26 cellular contexts compared by ENCODE assay signal in the genomic region with DNA sequence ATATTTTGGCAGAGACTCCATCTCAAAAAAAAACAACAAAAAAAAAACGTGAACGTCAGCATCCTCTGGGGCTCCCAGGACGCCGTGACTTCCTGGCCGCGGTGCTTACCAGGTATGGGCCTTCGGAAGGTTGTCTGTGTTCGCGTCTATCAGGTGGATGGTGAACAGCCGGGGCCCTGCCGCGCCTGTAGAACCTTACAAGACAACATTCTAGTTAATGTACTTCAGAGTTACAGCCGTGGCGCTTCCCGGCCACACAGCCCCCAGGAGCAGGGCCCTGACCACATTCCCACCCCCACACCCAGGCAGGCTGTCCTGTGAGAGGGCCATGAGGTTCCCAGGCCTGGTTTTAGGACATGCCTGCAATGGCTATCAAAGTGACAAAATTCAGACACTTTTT.
A peak's percentile ranks its signal among the peaks of the same experiment; 100 is the strongest.
DNase-seq lines count a peak whose midpoint lies in the region; ATAC-seq, FAIRE-seq and TF ChIP-seq lines count a peak whose summit lies in the region.
"Had no signal": no experiment of that assay in that cellular context is flagged by ENCODE, and none has a peak within 500 bp of the region (broad histone marks: within the 10 kb centered on the region; RNA-seq: fewer than 3 reads in every experiment).

No MANE protein-coding gene starts in this region.

- no peak overlapping the region for H4K91ac ChIP-seq in H1 (replicated peaks; ENCODE audit: insufficient read length, low read length)

- H3K27me3 ChIP-seq in BLaER1 treated with 17β-estradiol and CSF1 and Interleukin-3, amounts not matched to agents 10 nM and 100 nM: no peaks in the 10 kb centered on the region
- H3K27me3 ChIP-seq in H1 (replicated peaks in 1 of 4; ENCODE audit: control insufficient read depth in 3 of 4, extremely low read depth in 1 of 4, insufficient read depth in 3 of 4, low read length in 3 of 4) (no peaks in the 10 kb centered on the region), tibial artery (no peaks in the 10 kb centered on the region)
- H3K27me3 ChIP-seq in CD8-positive, alpha-beta T cell (ENCODE audit: insufficient read depth, low read length): no peaks in the 10 kb centered on the region
- H3K27me3 ChIP-seq: BE2C had no signal

- H3K4ac ChIP-seq in H1 (replicated peaks; ENCODE audit: insufficient read length, low read depth, low read length): no peak overlapping the region

- H3K36me3 Mint-ChIP-seq in CD8-positive, alpha-beta T cell: peaks cover 91% of the 10 kb centered on the region

- no peak overlapping the region for H4K5ac ChIP-seq in H1 (ENCODE audit: insufficient read length, low read depth, low read length)

- H2AK5ac ChIP-seq in H1 (ENCODE audit: low read depth, low read length): no peak overlapping the region

- 88% methylated on average over 13 of the region's 15 CpGs; no CpG with 5 or more reads in 1 of the 2 experiments for WGBS in H1 (ENCODE audit: extremely low coverage in 1 of 2, insufficient coverage in 1 of 2, insufficient read length in 1 of 2, insufficient replicate concordance in 2 of 2, low coverage in 1 of 2, low lambda C conversion rate in 2 of 2, missing lambda C conversion rate in 1 of 2), 2 experiments

- H2BK12ac ChIP-seq in H1 (ENCODE audit: low read depth, low read length): no peak overlapping the region

- H3K9ac ChIP-seq in BLaER1 treated with 17β-estradiol and CSF1 and Interleukin-3, amounts not matched to agents 10 nM and 100 nM: peak overlapping the region in 5 of 11 experiments; percentile 2 to 80 (median 75); a peak in 8 of 22 replicates
- H3K9ac ChIP-seq in H1 (replicated peaks in 1 of 4; ENCODE audit: extremely low read depth in 1 of 4, low read depth in 3 of 4, low read length in 3 of 4): no peak overlapping the region

- peak overlapping the region in 6 of 11 experiments; percentile 5 to 77 (median 39); a peak in 5 of 22 replicates for H3K27ac ChIP-seq in BLaER1 treated with 17β-estradiol and CSF1 and Interleukin-3, amounts not matched to agents 10 nM and 100 nM
- H3K27ac ChIP-seq in H1 (ENCODE audit: low read depth, low read length) (no peak overlapping the region), tibial artery (peak overlapping the region; percentile 92 to 93)
- no peak overlapping the region for H3K27ac ChIP-seq in CD8-positive, alpha-beta T cell (ENCODE audit: low read depth, low read length)
- H3K27ac ChIP-seq: SK-N-MC had no signal

- no peaks in the 10 kb centered on the region for H3K4me1 Mint-ChIP-seq in CD8-positive, alpha-beta T cell (ENCODE audit: low read depth)
- H3K4me1 Mint-ChIP-seq: CD4-positive, CD25-positive, alpha-beta regulatory T cell had no signal

- no peak for TF ChIP-seq CTCF in H1 (IDR thresholded peaks at IDR 0.05; ENCODE audit: control extremely low read depth in 1 of 3, insufficient read depth in 1 of 3, low read depth in 1 of 3, low read length in 3 of 3)
- TF ChIP-seq CTCF in tibial artery (IDR thresholded peaks at IDR 0.05): no peak
- no peak for TF ChIP-seq CTCF in CD8-positive, alpha-beta T cell (IDR thresholded peaks at IDR 0.05)

- no peak for FAIRE-seq in H1 (lab: Jason Lieb, UNC)
- FAIRE-seq: D721Med, G401.6 had no signal

- no peaks in the 10 kb centered on the region for H3K27me3 Mint-ChIP-seq in CD8-positive, alpha-beta T cell (ENCODE audit: low read depth)
- H3K27me3 Mint-ChIP-seq: CD4-positive, CD25-positive, alpha-beta regulatory T cell had no signal

- H3K4me2 ChIP-seq in BLaER1 treated with 17β-estradiol and CSF1 and Interleukin-3, amounts not matched to agents 10 nM and 100 nM: peak overlapping the region in 8 of 11 experiments; percentile 72 to 95 (median 88); a peak in 15 of 22 replicates
- H3K4me2 ChIP-seq in H1 (ENCODE audit: insufficient read depth in 1 of 2, low read depth in 2 of 2, low read length in 2 of 2): no peak overlapping the region

- H2BK20ac ChIP-seq in H1 (ENCODE audit: low read length): no peak overlapping the region

- TF ChIP-seq RAD21 in H1 (IDR thresholded peaks at IDR 0.05 in 1 of 2, conservative IDR thresholded peaks at IDR 0.05 in 1 of 2; ENCODE audit: low read depth in 2 of 2, low read length in 2 of 2): no peak

- no peak for ATAC-seq in GM19324 (IDR thresholded peaks at IDR 0.05; ENCODE audit: low FRiP score, unreplicated experiment)
- ATAC-seq in CD8-positive, alpha-beta T cell: no peak

- peak overlapping the region; percentile 17; the same call in 1 of the 2 replicates for H4K8ac ChIP-seq in H1 (ENCODE audit: extremely low read depth, insufficient read depth, low read length)

- no peak overlapping the region for H2BK15ac ChIP-seq in H1 (ENCODE audit: low read length)

- no peaks in the 10 kb centered on the region for H3K23me2 ChIP-seq in H1 (ENCODE audit: low read depth, low read length)

- no peak overlapping the region for H3K18ac ChIP-seq in H1 (ENCODE audit: extremely low read depth, low read length)

- H3K79me1 ChIP-seq in H1 (ENCODE audit: low read depth, low read length): no peaks in the 10 kb centered on the region; the same call in 1 of the 2 replicates

- H3K56ac ChIP-seq in H1 (replicated peaks; ENCODE audit: insufficient read length, low read depth, low read length): no peak overlapping the region

- H3K4me3 Mint-ChIP-seq in CD8-positive, alpha-beta T cell: no peak overlapping the region
- H3K4me3 Mint-ChIP-seq: CD4-positive, CD25-positive, alpha-beta regulatory T cell had no signal

- no peak overlapping the region for H3K23ac ChIP-seq in H1 (ENCODE audit: insufficient read length)

- H3K27ac Mint-ChIP-seq in CD8-positive, alpha-beta T cell: no peak overlapping the region

- H2AFZ ChIP-seq in H1 (ENCODE audit: low read length): no peak overlapping the region

- H3K14ac ChIP-seq in H1 (ENCODE audit: insufficient read length): no peak overlapping the region

- peaks cover 85 to 99% (median 87%) of the 10 kb centered on the region in 11 experiments for H3K36me3 ChIP-seq in BLaER1 treated with 17β-estradiol and CSF1 and Interleukin-3, amounts not matched to agents 10 nM and 100 nM
- H3K36me3 ChIP-seq in H1 (ENCODE audit: control insufficient read depth in 2 of 4, insufficient read depth in 4 of 4, low read length in 3 of 4) (peaks cover 33 to 80% (median 63%) of the 10 kb centered on the region in 4 experiments), tibial artery (peaks cover 81 to 100% (median 91%) of the 10 kb centered on the region in 3 donors)
- H3K36me3 ChIP-seq in CD8-positive, alpha-beta T cell (ENCODE audit: insufficient read depth, low read length): peaks cover 53% of the 10 kb centered on the region

- H3K4me3 ChIP-seq in BLaER1 treated with 17β-estradiol and CSF1 and Interleukin-3, amounts not matched to agents 10 nM and 100 nM: peak overlapping the region in 2 of 10 experiments; percentile 60 to 65; a peak in 4 of 20 replicates
- no peak overlapping the region for H3K4me3 ChIP-seq in H1 (ENCODE audit: extremely low read depth in 1 of 4, insufficient read depth in 2 of 4, low read depth in 3 of 4, low read length in 4 of 4)
- H3K4me3 ChIP-seq in tibial artery: no peak overlapping the region
- H3K4me3 ChIP-seq in CD8-positive, alpha-beta T cell (ENCODE audit: low read depth, low read length): no peak overlapping the region
- H3K4me3 ChIP-seq: SK-N-MC had no signal

- H4K20me1 ChIP-seq in BLaER1 treated with 17β-estradiol and CSF1 and Interleukin-3, amounts not matched to agents 10 nM and 100 nM: peaks cover 7 to 58% (median 44%) of the 10 kb centered on the region in 11 experiments; a peak in 21 of 22 replicates
- peaks cover 6 to 8% of the 10 kb centered on the region in 2 experiments for H4K20me1 ChIP-seq in H1 (replicated peaks in 1 of 2; ENCODE audit: control insufficient read depth in 1 of 2, insufficient read depth in 2 of 2, low read length in 2 of 2)

- no peak for TF ChIP-seq POLR2A in H1 (IDR thresholded peaks at IDR 0.05; ENCODE audit: control extremely low read depth in 1 of 2, low read depth in 2 of 2, low read length in 2 of 2)

- TF ChIP-seq EP300 in H1 (IDR thresholded peaks at IDR 0.05; ENCODE audit: borderline replicate concordance in 1 of 2, low read depth in 2 of 2, low read length in 2 of 2): no peak

- POLR2A ChIA-PET in H1 (lab: Charles Lee; ENCODE audit: partially characterized antibody): interaction anchor here (0.9 kb wide), 1 partner anchor 33 kb away, joined by 3 read pairs; no protein-coding TSS in a partner anchor
- POLR2A ChIA-PET in CD8-positive, alpha-beta T cell (lab: Charles Lee): no interaction called here

- no peaks in the 10 kb centered on the region for H3K9me3 Mint-ChIP-seq in CD8-positive, alpha-beta T cell
- H3K9me3 Mint-ChIP-seq: CD4-positive, CD25-positive, alpha-beta regulatory T cell had no signal

- CTCF ChIA-PET in H1 (lab: Charles Lee; ENCODE audit: partially characterized antibody): no interaction called here
- CTCF ChIA-PET in CD8-positive, alpha-beta T cell (lab: Charles Lee): interaction anchor here (0.6 kb wide), 1 partner anchor 25 kb away, joined by 4 read pairs; no protein-coding TSS in a partner anchor

- peak; percentile 1 for DNase-seq in activated CD8-positive, alpha-beta memory T cell treated with anti-CD3 and anti-CD28 coated beads, Interleukin-2, amount 50 U/mL, for 48 hours
- DNase-seq in activated CD8-positive, alpha-beta memory T cell treated with anti-CD3 and anti-CD28 coated beads for 24 hours: no peak
- DNase-seq in H1 (ENCODE audit: low read depth in 1 of 2, low spot score in 2 of 2) (no peak), tibial artery (no peak)
- no peak for DNase-seq in CD8-positive, alpha-beta T cell
- DNase-seq: 8988T; ACHN; BE2C; CD4-positive, CD25-positive, alpha-beta regulatory T cell; DMS53; H7; Karpas-422; NCI-H1092; NCI-H1436; NCI-H187; NCI-H2081 treated with DMSO at 0.1 percent for 48 hours; NCI-H2171; NCI-H226; NCI-H510A; NCI-H69; SIG-M5 had no signal

- H2BK120ac ChIP-seq in H1 (replicated peaks; ENCODE audit: low read depth, low read length): no peak overlapping the region

- intact Hi-C loops in tibial artery (cut with DNase I; ENCODE audit: low total_unique reads): loop anchor here (10.0 kb wide), 1 partner anchor 382 kb away; no protein-coding TSS in a partner anchor
- intact Hi-C loops in CD8-positive, alpha-beta T cell (cut with DNase I, micrococcal nuclease): loop anchor here in 1 of 2 experiments (2.0 kb wide), 1 partner anchor 56 kb away; no protein-coding TSS in a partner anchor

- H2BK5ac ChIP-seq in H1 (ENCODE audit: low read depth, low read length): no peak overlapping the region

- no peaks in the 10 kb centered on the region for H3K79me2 ChIP-seq in H1 (ENCODE audit: control insufficient read depth in 1 of 2, insufficient read depth in 2 of 2, low read length in 2 of 2)

- peaks cover 67 to 98% (median 93%) of the 10 kb centered on the region in 10 experiments for H3K4me1 ChIP-seq in BLaER1 treated with 17β-estradiol and CSF1 and Interleukin-3, amounts not matched to agents 10 nM and 100 nM
- H3K4me1 ChIP-seq in H1 (replicated peaks in 1 of 4; ENCODE audit: control insufficient read depth in 3 of 4, insufficient read depth in 4 of 4, low read length in 3 of 4) (no peaks in the 10 kb centered on the region), tibial artery (peaks cover 0 to 88% (median 50%) of the 10 kb centered on the region in 4 donors)
- no peaks in the 10 kb centered on the region for H3K4me1 ChIP-seq in CD8-positive, alpha-beta T cell (ENCODE audit: insufficient read depth, low read length)
- H3K4me1 ChIP-seq: BE2C had no signal

- 0 out of 22 replicates have a peak, but pooled peaks cover 0 to 3% (median 0%) of the 10 kb centered on the region in 11 experiments for H3K9me3 ChIP-seq in BLaER1 treated with 17β-estradiol and CSF1 and Interleukin-3, amounts not matched to agents 10 nM and 100 nM (replicated peaks in 1 of 11)
- no peaks in the 10 kb centered on the region for H3K9me3 ChIP-seq in H1 (ENCODE audit: insufficient read depth in 2 of 2, low read depth in 1 of 2, low read length in 1 of 2)
- no peaks in the 10 kb centered on the region for H3K9me3 ChIP-seq in tibial artery
- H3K9me3 ChIP-seq in CD8-positive, alpha-beta T cell (ENCODE audit: low read length): no peaks in the 10 kb centered on the region
- H3K9me3 ChIP-seq: BE2C had no signal

Comparison
In these comparisons a context has a peak if more than half of its experiments do, and no peak if none do; other contexts are left out.
1. H3K27ac ChIP-seq: peak in BLaER1 treated with 17β-estradiol and CSF1 and Interleukin-3, amounts not matched to agents 10 nM and 100 nM (6 of 11) and tibial artery (2 of 2); none in H1 (single experiment) and CD8-positive, alpha-beta T cell (single experiment).
2. H3K4me2 ChIP-seq: peak in BLaER1 treated with 17β-estradiol and CSF1 and Interleukin-3, amounts not matched to agents 10 nM and 100 nM (8 of 11); none in H1 (0 of 2).